ENCODE assay signal across 17 cellular contexts in the genomic region with DNA sequence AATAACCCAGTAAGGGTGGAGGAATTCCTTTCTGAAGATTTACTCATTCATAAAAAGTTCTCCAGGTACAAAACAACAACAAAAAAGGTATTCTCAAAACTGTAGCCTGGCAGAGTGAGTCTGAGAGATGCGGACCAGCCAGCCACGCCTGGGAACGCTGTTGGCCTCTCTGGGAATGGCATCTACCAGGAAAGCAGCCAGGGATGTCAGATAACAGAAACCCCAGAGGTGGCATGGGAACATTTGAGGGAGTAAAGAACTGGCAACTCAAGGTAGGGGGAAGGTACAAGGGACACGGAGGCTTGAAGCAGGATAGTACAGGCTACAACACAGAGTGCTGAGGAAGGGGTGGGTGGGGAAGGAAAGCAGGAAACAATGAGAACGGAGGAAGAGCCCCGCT. TPM values are rescaled to one million over a fixed set of nuclear protein-coding genes. Genes with fewer than 3 reads are reported as not detected.
A peak's percentile ranks its signal among the peaks of the same experiment; 100 is the strongest.
DNase-seq lines count a peak whose midpoint lies in the region; ATAC-seq lines count a peak whose summit lies in the region.
"Had no signal": no experiment of that assay in that cellular context is flagged by ENCODE, and none has a peak within 500 bp of the region (broad histone marks: within the 10 kb centered on the region; RNA-seq: fewer than 3 reads in every experiment).

No MANE protein-coding gene starts in this region.

- no peak overlapping the region for H3K27ac Mint-ChIP-seq in activated T-helper 2 cell treated with anti-CD3 and anti-CD28 coated beads, Interferon-gamma antibody, Interleukin-2, Interleukin-4, amounts not matched to agents 10 μg/mL and 5 μg/mL and 100 μg/mL, durations not matched to agents 14 hours and 24 hours and 36 hours
- H3K27ac Mint-ChIP-seq: CD14-positive monocyte had no signal

- DNase-seq in Right ventricle myocardium superior (peak; percentile 56), cardiac septum (ENCODE audit: low spot score) (no peak), left cardiac atrium (no peak), mesenteric fat pad (ENCODE audit: low spot score) (peak; percentile 37), NCI-H1694 (lab: John Stamatoyannopoulos, UW) (no peak)
- no peak for DNase-seq in activated T-helper 2 cell treated with anti-CD3 and anti-CD28 coated beads, Interferon-gamma antibody, Interleukin-2, Interleukin-4, amounts not matched to agents 10 μg/mL and 5 μg/mL and 100 μg/mL, durations not matched to agents 14 hours and 24 hours and 36 hours (ENCODE audit: low spot score)
- DNase-seq: 8988T; CD4-positive, alpha-beta memory T cell; DMS153; DMS79; GDM1; GM23248; HCEC 1CT had no signal

- H3K9me3 Mint-ChIP-seq in activated T-helper 2 cell treated with anti-CD3 and anti-CD28 coated beads, Interferon-gamma antibody, Interleukin-2, Interleukin-4, amounts not matched to agents 10 μg/mL and 5 μg/mL and 100 μg/mL, durations not matched to agents 14 hours and 24 hours and 36 hours: no peaks in the 10 kb centered on the region
- H3K9me3 Mint-ChIP-seq: CD4-positive, alpha-beta memory T cell had no signal

- H3K27me3 Mint-ChIP-seq in activated T-helper 2 cell treated with anti-CD3 and anti-CD28 coated beads, Interferon-gamma antibody, Interleukin-2, Interleukin-4, amounts not matched to agents 10 μg/mL and 5 μg/mL and 100 μg/mL, durations not matched to agents 14 hours and 24 hours and 36 hours (ENCODE audit: low read depth): no peaks in the 10 kb centered on the region

- H3K4me3 Mint-ChIP-seq in activated T-helper 2 cell treated with anti-CD3 and anti-CD28 coated beads, Interferon-gamma antibody, Interleukin-2, Interleukin-4, amounts not matched to agents 10 μg/mL and 5 μg/mL and 100 μg/mL, durations not matched to agents 14 hours and 24 hours and 36 hours (ENCODE audit: low read depth): no peak overlapping the region
- H3K4me3 Mint-ChIP-seq: CD14-positive monocyte; CD4-positive, alpha-beta memory T cell had no signal

- ATAC-seq in Right ventricle myocardium superior (ENCODE audit: poor library complexity): peak; percentile 88
- ATAC-seq in left cardiac atrium: peak; percentile 68 to 78
- ATAC-seq in HG02840 (IDR thresholded peaks at IDR 0.05; ENCODE audit: low FRiP score, unreplicated experiment): no peak
- ATAC-seq in HG03378 (IDR thresholded peaks at IDR 0.05; ENCODE audit: unreplicated experiment): no peak
- ATAC-seq: HepG2 had no signal

- intact Hi-C loops in Right ventricle myocardium superior (cut with DNase I) (no loop called here), cardiac septum (cut with DNase I) (loop anchor here (5.0 kb wide), 1 partner anchor 96 kb away; no protein-coding TSS in a partner anchor), left cardiac atrium (cut with DNase I) (loop anchor here in 1 of 2 donors (10.0 kb wide), 1 partner anchor 184 kb away; no protein-coding TSS in a partner anchor)
- intact Hi-C loops in activated T-helper 2 cell treated with anti-CD3 and anti-CD28 coated beads, Interferon-gamma antibody, Interleukin-2, Interleukin-4, amounts not matched to agents 10 μg/mL and 5 μg/mL and 100 μg/mL, durations not matched to agents 14 hours and 24 hours and 36 hours (cut with micrococcal nuclease): no loop called here

- H3K36me3 Mint-ChIP-seq in activated T-helper 2 cell treated with anti-CD3 and anti-CD28 coated beads, Interferon-gamma antibody, Interleukin-2, Interleukin-4, amounts not matched to agents 10 μg/mL and 5 μg/mL and 100 μg/mL, durations not matched to agents 14 hours and 24 hours and 36 hours (ENCODE audit: low read depth): no peaks in the 10 kb centered on the region
- H3K36me3 Mint-ChIP-seq: CD4-positive, alpha-beta memory T cell had no signal

- H3K4me1 Mint-ChIP-seq in activated T-helper 2 cell treated with anti-CD3 and anti-CD28 coated beads, Interferon-gamma antibody, Interleukin-2, Interleukin-4, amounts not matched to agents 10 μg/mL and 5 μg/mL and 100 μg/mL, durations not matched to agents 14 hours and 24 hours and 36 hours (ENCODE audit: low read depth): peaks cover 1% of the 10 kb centered on the region
- H3K4me1 Mint-ChIP-seq: CD4-positive, alpha-beta memory T cell had no signal

RNA-seq across cellular contexts. Expression of a gene that starts 7.1 kb away (rescaled TPM):
- total RNA-seq in Right ventricle myocardium superior (47.5 TPM), cardiac septum (33.6 TPM), left cardiac atrium (10 to 100 TPM; 33.0 to 35.6 TPM), mesenteric fat pad (27.3 TPM)
- total RNA-seq in activated T-helper 2 cell treated with anti-CD3 and anti-CD28 coated beads, Interferon-gamma antibody, Interleukin-2, Interleukin-4, amounts not matched to agents 10 μg/mL and 5 μg/mL and 100 μg/mL, durations not matched to agents 14 hours and 24 hours and 36 hours: 20.6 and 24.6 TPM in 2 replicates

RNA-seq across cellular contexts. Expression of a gene that starts 11.9 kb away (rescaled TPM):
- total RNA-seq in Right ventricle myocardium superior: 10.6 TPM
- 14.4 TPM for total RNA-seq in cardiac septum
- 10 to 100 TPM; 10.2 to 13.4 TPM for total RNA-seq in left cardiac atrium
- total RNA-seq in mesenteric fat pad: 17.7 TPM
- not detected in 2 replicates for total RNA-seq in activated T-helper 2 cell treated with anti-CD3 and anti-CD28 coated beads, Interferon-gamma antibody, Interleukin-2, Interleukin-4, amounts not matched to agents 10 μg/mL and 5 μg/mL and 100 μg/mL, durations not matched to agents 14 hours and 24 hours and 36 hours

Comparison
In these comparisons a context has a peak if more than half of its experiments do, and no peak if none do; other contexts are left out.
1. DNase-seq: peak in Right ventricle myocardium superior (single experiment) and mesenteric fat pad (single experiment); none in cardiac septum (single experiment), left cardiac atrium (single experiment), activated T-helper 2 cell treated with anti-CD3 and anti-CD28 coated beads, Interferon-gamma antibody, Interleukin-2, Interleukin-4, amounts not matched to agents 10 μg/mL and 5 μg/mL and 100 μg/mL, durations not matched to agents 14 hours and 24 hours and 36 hours (single experiment) and NCI-H1694 (single experiment).
2. ATAC-seq: peak in Right ventricle myocardium superior (single experiment) and left cardiac atrium (2 of 2); none in HG02840 (single experiment) and HG03378 (single experiment).
3. RNA of a gene that starts 11.9 kb away (total RNA-seq): 17.7 TPM in mesenteric fat pad (single experiment), 14.4 TPM in cardiac septum (single experiment), 10.2 to 13.4 TPM in left cardiac atrium and 10.6 TPM in Right ventricle myocardium superior (single experiment); not detected in activated T-helper 2 cell treated with anti-CD3 and anti-CD28 coated beads, Interferon-gamma antibody, Interleukin-2, Interleukin-4, amounts not matched to agents 10 μg/mL and 5 μg/mL and 100 μg/mL, durations not matched to agents 14 hours and 24 hours and 36 hours; every median in the first group is over 10 times any median in the second.